ENCODE assay signal across 1 cellular context in the genomic region with DNA sequence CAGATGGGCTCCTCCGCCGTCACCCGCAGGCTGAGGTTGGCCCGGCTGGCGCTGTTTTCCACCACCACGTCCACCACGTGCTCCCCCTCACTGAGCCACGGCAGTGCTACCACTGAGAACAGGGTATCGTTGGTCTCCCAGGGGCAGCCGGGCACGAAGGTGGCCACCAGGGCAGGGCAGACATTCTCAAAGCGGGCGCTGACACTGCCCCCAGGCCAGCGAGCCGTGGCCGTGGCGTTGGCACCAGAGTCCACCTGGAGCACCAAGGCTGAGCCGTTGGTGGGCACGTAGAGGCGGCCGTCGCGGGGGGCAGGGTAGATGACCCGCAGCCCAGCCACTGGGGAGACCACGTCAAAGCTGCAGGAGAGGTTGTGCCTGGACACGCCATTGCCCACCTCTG. TPM values are rescaled to one million over a fixed set of nuclear protein-coding genes. Genes with fewer than 3 reads are reported as not detected.
"Had no signal": no experiment of that assay in that cellular context is flagged by ENCODE, and none has a peak within 500 bp of the region (broad histone marks: within the 10 kb centered on the region; RNA-seq: fewer than 3 reads in every experiment).

No MANE protein-coding gene starts in this region.

RNA-seq across cellular contexts. Expression of gene RAB26, which starts 34.2 kb away (rescaled TPM):
- total RNA-seq: esophagus muscularis mucosa had no signal
